33 cellular contexts compared by ENCODE assay signal in the genomic region with DNA sequence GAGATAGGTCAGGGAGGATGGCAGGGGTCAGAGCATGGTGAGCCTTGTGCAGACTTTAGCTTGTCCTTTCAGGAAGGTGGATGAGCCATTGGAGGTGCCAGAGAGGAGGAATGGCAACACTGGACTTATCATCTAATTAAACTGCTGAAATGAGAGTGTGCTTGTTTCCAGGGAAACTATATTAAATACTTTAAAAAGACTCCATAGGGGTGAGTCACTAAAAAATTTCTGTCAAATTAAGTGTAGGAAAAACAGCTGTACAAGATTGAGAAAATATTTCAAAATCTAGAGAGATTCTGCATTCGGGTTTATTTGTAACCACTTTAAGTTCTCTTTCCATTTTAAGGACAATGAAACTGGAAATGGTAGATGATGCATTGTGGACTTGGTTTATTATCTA. TPM values are rescaled to one million over a fixed set of nuclear protein-coding genes. Genes with fewer than 3 reads are reported as not detected.
"Had no signal": no experiment of that assay in that cellular context is flagged by ENCODE, and none has a peak within 500 bp of the region (broad histone marks: within the 10 kb centered on the region; RNA-seq: fewer than 3 reads in every experiment).

No MANE protein-coding gene starts in this region.

- H3K4me1 Mint-ChIP-seq: activated CD4-positive, alpha-beta T cell treated with anti-CD3 and anti-CD28 coated beads for 36 hours; activated CD4-positive, alpha-beta T cell treated with anti-CD3 and anti-CD28 coated beads, Interleukin-2, amount 10 ng/mL, durations not matched to agents 7 days and 5 days had no signal

- H3K4me1 ChIP-seq: Peyer's patch, SJSA1 had no signal

- DNase-seq: activated CD4-positive, alpha-beta T cell treated with anti-CD3 and anti-CD28 coated beads for 36 hours; activated CD4-positive, alpha-beta T cell treated with anti-CD3 and anti-CD28 coated beads, Interleukin-2, amount 10 ng/mL, durations not matched to agents 7 days and 5 days; activated CD4-positive, alpha-beta T cell treated with anti-CD3 and anti-CD28 coated beads, Interleukin-2, amount 50 U/mL, for 48 hours; activated CD8-positive, alpha-beta T cell treated with anti-CD3 and anti-CD28 coated beads, Interleukin-2, amount 10 ng/mL, durations not matched to agents 7 days and 5 days; activated gamma-delta T cell treated with Interleukin-2 at 50 U/mL for 16 hours; activated naive CD4-positive, alpha-beta T cell treated with anti-CD3 and anti-CD28 coated beads for 36 hours; activated T-cell treated with anti-CD3 and anti-CD28 coated beads, Interleukin-2, amount 50 U/mL, for 24 hours; anterior cingulate cortex; caudate nucleus; cerebellar nuclear complex; Kasumi-1; MM.1S; MV-4-11; NCI-H1092; NCI-H1436 treated with DMSO at 0.1 percent for 48 hours; NCI-H1694 treated with DMSO at 0.1 percent for 48 hours; NCI-H2029; NCI-H2171; NCI-H510A; NCI-H526; NCI-H748 treated with DMSO at 0.1 percent for 48 hours; NK-92 treated with Interleukin-12 subunit alpha and Interleukin-12 subunit beta, amount 100 ng/mL, for 24 hours; PC-3; Peyer's patch; RPMI8226; SHP77 treated with DMSO at 0.1 percent for 48 hours; T1000 had no signal

- H3K27ac ChIP-seq: Peyer's patch, SJSA1 had no signal

- H3K27me3 ChIP-seq: Peyer's patch had no signal

- H3K27me3 Mint-ChIP-seq: brain had no signal

- H3K27ac Mint-ChIP-seq: activated CD4-positive, alpha-beta T cell treated with anti-CD3 and anti-CD28 coated beads for 36 hours; activated CD4-positive, alpha-beta T cell treated with anti-CD3 and anti-CD28 coated beads, Interleukin-2, amount 10 ng/mL, durations not matched to agents 7 days and 5 days; activated CD8-positive, alpha-beta T cell treated with anti-CD3 and anti-CD28 coated beads, Interleukin-2, amount 10 ng/mL, durations not matched to agents 7 days and 5 days; activated naive CD4-positive, alpha-beta T cell treated with anti-CD3 and anti-CD28 coated beads for 36 hours; activated naive CD4-positive, alpha-beta T cell treated with anti-CD3 and anti-CD28 coated beads, Interleukin-2, amount 50 U/mL, for 72 hours; activated T-cell treated with anti-CD3 and anti-CD28 coated beads, Interleukin-2, amount 50 U/mL, for 24 hours; brain had no signal

- H3K4me3 ChIP-seq: Peyer's patch, SJSA1 had no signal

- ATAC-seq: activated CD4-positive, alpha-beta T cell treated with anti-CD3 and anti-CD28 coated beads for 36 hours; activated CD4-positive, CD25-positive, alpha-beta regulatory T cell treated with anti-CD3 and anti-CD28 coated beads, Interleukin-2, amount 50 U/mL, for 24 hours; activated CD8-positive, alpha-beta T cell treated with anti-CD3 and anti-CD28 coated beads, Interleukin-2, amount 10 ng/mL, durations not matched to agents 7 days and 5 days; activated naive CD4-positive, alpha-beta T cell treated with anti-CD3 and anti-CD28 coated beads, Interleukin-2, amount 50 U/mL, for 72 hours; PC-3 had no signal

- H3K4me3 Mint-ChIP-seq: activated CD4-positive, alpha-beta T cell treated with anti-CD3 and anti-CD28 coated beads for 36 hours; activated CD4-positive, alpha-beta T cell treated with anti-CD3 and anti-CD28 coated beads, Interleukin-2, amount 10 ng/mL, durations not matched to agents 7 days and 5 days; activated CD8-positive, alpha-beta T cell treated with anti-CD3 and anti-CD28 coated beads, Interleukin-2, amount 10 ng/mL, durations not matched to agents 7 days and 5 days; activated naive CD4-positive, alpha-beta T cell treated with anti-CD3 and anti-CD28 coated beads for 36 hours; activated T-cell treated with anti-CD3 and anti-CD28 coated beads, Interleukin-2, amount 50 U/mL, for 24 hours; brain had no signal

- H3K36me3 Mint-ChIP-seq: activated naive CD4-positive, alpha-beta T cell treated with anti-CD3 and anti-CD28 coated beads, Interleukin-2, amount 50 U/mL, for 72 hours; brain had no signal

- H3K9me3 ChIP-seq: Peyer's patch, SJSA1 had no signal

- H3K36me3 ChIP-seq: Peyer's patch, SJSA1 had no signal

- H3K9me3 Mint-ChIP-seq: activated CD4-positive, alpha-beta T cell treated with anti-CD3 and anti-CD28 coated beads, Interleukin-2, amount 10 ng/mL, durations not matched to agents 7 days and 5 days; activated naive CD4-positive, alpha-beta T cell treated with anti-CD3 and anti-CD28 coated beads for 36 hours; activated naive CD4-positive, alpha-beta T cell treated with anti-CD3 and anti-CD28 coated beads, Interleukin-2, amount 50 U/mL, for 72 hours; activated T-cell treated with anti-CD3 and anti-CD28 coated beads, Interleukin-2, amount 50 U/mL, for 24 hours; brain had no signal

RNA-seq across cellular contexts. Expression of gene FRAS1, which starts 11.4 kb away (rescaled TPM):
- total RNA-seq: activated CD4-positive, alpha-beta T cell treated with anti-CD3 and anti-CD28 coated beads, Interleukin-2, amount 10 ng/mL, durations not matched to agents 7 days and 5 days; activated naive CD4-positive, alpha-beta T cell treated with anti-CD3 and anti-CD28 coated beads for 36 hours; T-helper 1 cell treated with Interleukin-12 subunit alpha and Interleukin-12 subunit beta and Interleukin-4 antibody, amounts not matched to agents 30 ng/mL and 1 ng/mL, for 36 hours; T-helper 2 cell treated with Interferon-gamma antibody and Interleukin-4, amounts not matched to agents 100 ng/mL and 5 ng/mL, for 36 hours had no signal
